23 cellular contexts compared by ENCODE assay signal in genomic region chr16:21224800-21225199, GRCh38. TPM values are rescaled to one million over a fixed set of nuclear protein-coding genes. Genes with fewer than 3 reads are reported as not detected.
"Had no signal": no experiment of that assay in that cellular context is flagged by ENCODE, and none has a peak within 500 bp of the region (broad histone marks: within the 10 kb centered on the region; RNA-seq: fewer than 3 reads in every experiment).

No MANE protein-coding gene starts in this region.

- H3K4me2 ChIP-seq: KMS-11 had no signal

- H3K27ac Mint-ChIP-seq: activated CD8-positive, alpha-beta memory T cell treated with anti-CD3 and anti-CD28 coated beads, Interleukin-2, amount 10 ng/mL, durations not matched to agents 7 days and 5 days; T-helper 1 cell treated with Interleukin-12 subunit alpha and Interleukin-12 subunit beta and Interleukin-4 antibody, amounts not matched to agents 30 μg/mL and 1 μg/mL, for 36 hours had no signal

- H3K27ac ChIP-seq: adrenal gland, KMS-11, VCaP had no signal

- H3K4me3 ChIP-seq: adrenal gland had no signal

- H3K36me3 ChIP-seq: adrenal gland had no signal

- H3K36me3 Mint-ChIP-seq: activated CD8-positive, alpha-beta memory T cell treated with anti-CD3 and anti-CD28 coated beads, Interleukin-2, amount 10 ng/mL, durations not matched to agents 7 days and 5 days; activated naive CD4-positive, alpha-beta T cell treated with anti-CD3 and anti-CD28 coated beads, Interleukin-2, amount 50 U/mL, for 72 hours had no signal

- H3K9me3 Mint-ChIP-seq: activated naive CD4-positive, alpha-beta T cell treated with anti-CD3 and anti-CD28 coated beads, Interleukin-2, amount 50 U/mL, for 72 hours; T-helper 1 cell treated with Interleukin-12 subunit alpha and Interleukin-12 subunit beta and Interleukin-4 antibody, amounts not matched to agents 30 μg/mL and 1 μg/mL, for 36 hours had no signal

- ATAC-seq: activated CD8-positive, alpha-beta memory T cell treated with anti-CD3 and anti-CD28 coated beads, Interleukin-2, amount 10 ng/mL, durations not matched to agents 7 days and 5 days; PC-3 had no signal

- DNase-seq: activated CD4-positive, alpha-beta T cell treated with anti-CD3 and anti-CD28 coated beads, Interleukin-2, amount 50 U/mL, for 1 hour; activated CD4-positive, CD25-positive, alpha-beta regulatory T cell; activated CD8-positive, alpha-beta memory T cell treated with anti-CD3 and anti-CD28 coated beads, Interleukin-2, amount 10 ng/mL, durations not matched to agents 7 days and 5 days; activated T-cell treated with anti-CD3 and anti-CD28 coated beads, Interleukin-2, amount 50 U/mL, for 48 hours; adrenal gland; anterior cingulate cortex; cerebellar nuclear complex; IMR-90; NCI-H1092; NCI-H1417; NCI-H1930; NCI-H2171 treated with DMSO at 0.1 percent for 48 hours; NCI-H345; NCI-H524; PC-3; SHP77 treated with DMSO at 0.1 percent for 48 hours had no signal

- H3K9ac ChIP-seq: KMS-11 had no signal

- H3K4me3 Mint-ChIP-seq: activated CD8-positive, alpha-beta memory T cell treated with anti-CD3 and anti-CD28 coated beads, Interleukin-2, amount 10 ng/mL, durations not matched to agents 7 days and 5 days; T-helper 1 cell treated with Interleukin-12 subunit alpha and Interleukin-12 subunit beta and Interleukin-4 antibody, amounts not matched to agents 30 μg/mL and 1 μg/mL, for 36 hours had no signal

- H3K4me1 ChIP-seq: adrenal gland had no signal

RNA-seq across cellular contexts. Expression of gene ANKS4B, which starts 8.7 kb away (rescaled TPM):
- total RNA-seq: activated CD8-positive, alpha-beta memory T cell treated with anti-CD3 and anti-CD28 coated beads, Interleukin-2, amount 10 ng/mL, durations not matched to agents 7 days and 5 days; activated naive CD4-positive, alpha-beta T cell treated with anti-CD3 and anti-CD28 coated beads, Interleukin-2, amount 50 U/mL, for 72 hours; adrenal gland; cardiac septum; IMR-90; MCF 10A; PC-3; SK-MEL-5 had no signal

RNA-seq across cellular contexts. Expression of gene ZP2, which starts 13.4 kb away (rescaled TPM):
- total RNA-seq: activated CD8-positive, alpha-beta memory T cell treated with anti-CD3 and anti-CD28 coated beads, Interleukin-2, amount 10 ng/mL, durations not matched to agents 7 days and 5 days; activated naive CD4-positive, alpha-beta T cell treated with anti-CD3 and anti-CD28 coated beads, Interleukin-2, amount 50 U/mL, for 72 hours; adrenal gland; cardiac septum; IMR-90; MCF 10A; PC-3; SK-MEL-5 had no signal

RNA-seq across cellular contexts. Expression of gene CRYM, which starts 53.3 kb away (rescaled TPM):
- total RNA-seq: activated CD8-positive, alpha-beta memory T cell treated with anti-CD3 and anti-CD28 coated beads, Interleukin-2, amount 10 ng/mL, durations not matched to agents 7 days and 5 days; activated naive CD4-positive, alpha-beta T cell treated with anti-CD3 and anti-CD28 coated beads, Interleukin-2, amount 50 U/mL, for 72 hours; IMR-90; PC-3 had no signal
